In genomic region chr10:124014416-124015154, GRCh38 we compare ENCODE assay signal across 16 cellular contexts.
DNase-seq lines count a peak whose midpoint lies in the region; FAIRE-seq and TF ChIP-seq lines count a peak whose summit lies in the region.
"Had no signal": no experiment of that assay in that cellular context is flagged by ENCODE, and none has a peak within 500 bp of the region (broad histone marks: within the 10 kb centered on the region; RNA-seq: fewer than 3 reads in every experiment).

No MANE protein-coding gene starts in this region.

- H3K4me3 ChIP-seq in BLaER1 (no peak overlapping the region), kidney (ENCODE audit: low read length in 2 of 2) (no peak overlapping the region), spleen (no peak overlapping the region), stomach (no peak overlapping the region)
- H3K4me3 ChIP-seq: K562 had no signal

- FAIRE-seq in kidney (lab: Jason Lieb, UNC), result no peak
- no peak for FAIRE-seq in GM12892 (lab: Jason Lieb, UNC)
- FAIRE-seq: A204.1, D721Med, GM19239, K562 had no signal

- H3K9me3 ChIP-seq in BLaER1, result peaks cover 17% of the 10 kb centered on the region
- peaks cover 0 to 4% of the 10 kb centered on the region in 2 donors for H3K9me3 ChIP-seq in kidney (ENCODE audit: control insufficient read depth in 1 of 2, low read length in 2 of 2)
- peaks cover 0 to 12% (median 4%) of the 10 kb centered on the region in 8 donors for H3K9me3 ChIP-seq in spleen
- H3K9me3 ChIP-seq in stomach, result peaks cover 0 to 4% (median 0%) of the 10 kb centered on the region in 4 donors

- peaks cover 94% of the 10 kb centered on the region for H3K4me1 ChIP-seq in BLaER1
- H3K4me1 ChIP-seq in kidney (ENCODE audit: control insufficient read depth in 1 of 2, insufficient read depth in 1 of 2, low read depth in 1 of 2, low read length in 2 of 2), result no peaks in the 10 kb centered on the region
- H3K4me1 ChIP-seq in spleen, result peaks cover 0 to 58% (median 20%) of the 10 kb centered on the region in 6 donors
- H3K4me1 ChIP-seq in stomach, result peaks cover 0 to 36% (median 4%) of the 10 kb centered on the region in 4 donors

- no peaks in the 10 kb centered on the region for H3K27me3 ChIP-seq in BLaER1
- H3K27me3 ChIP-seq in spleen (replicated peaks in 1 of 7), result no peaks in the 10 kb centered on the region
- H3K27me3 ChIP-seq in stomach, result no peaks in the 10 kb centered on the region

- peaks cover 95% of the 10 kb centered on the region for H3K36me3 ChIP-seq in BLaER1
- H3K36me3 ChIP-seq in kidney (ENCODE audit: control insufficient read depth in 1 of 2, insufficient read depth in 2 of 2, low read length in 2 of 2), result no peaks in the 10 kb centered on the region
- H3K36me3 ChIP-seq in spleen, result peaks cover 0 to 100% (median 19%) of the 10 kb centered on the region in 6 donors
- peaks cover 0 to 65% (median 57%) of the 10 kb centered on the region in 4 donors for H3K36me3 ChIP-seq in stomach

- 65 to 77% (median 70%) methylated on average over 19 to 22 of the region's 22 CpGs for whole genome bisulfite sequencing in spleen, 5 donors
- WGBS in stomach, 5 donors, result 79 to 91% (median 86%) methylated on average over 14 to 22 of the region's 22 CpGs

- TF ChIP-seq POLR2A in spleen (IDR thresholded peaks at IDR 0.05), result no peak
- TF ChIP-seq POLR2A in stomach (IDR thresholded peaks at IDR 0.05), result no peak
- TF ChIP-seq POLR2A in GM12892 (IDR thresholded peaks at IDR 0.05; ENCODE audit: low read depth, low read length), result no peak

- DNase-seq in UCSD-AML1 (lab: John Stamatoyannopoulos, UW; ENCODE audit: unreplicated experiment), result peak; percentile 18
- peak; percentile 25 for DNase-seq in kidney
- peak; percentile 73 for DNase-seq in spleen
- no peak for DNase-seq in stomach
- no peak for DNase-seq in NCI-H748 treated with DMSO at 0.1 percent for 48 hours (lab: John Stamatoyannopoulos, UW)
- no peak for DNase-seq in GM12892 (ENCODE audit: insufficient read length)
- DNase-seq: CD8-positive, alpha-beta T cell; COR-L47; DMS153; DND-41; GDM1 had no signal

- TF ChIP-seq EP300 in stomach (IDR thresholded peaks at IDR 0.05), result no peak

- intact Hi-C loops in kidney (cut with DNase I) (no loop called here), spleen (cut with DNase I; ENCODE audit: low total_unique reads) (no loop called here), stomach (cut with DNase I; ENCODE audit: low total_unique reads) (no loop called here)

- TF ChIP-seq CTCF in kidney (IDR thresholded peaks at IDR 0.05; ENCODE audit: borderline replicate concordance, extremely low read depth, insufficient read depth), result no peak
- no peak for TF ChIP-seq CTCF in spleen (IDR thresholded peaks at IDR 0.05 in 8 of 11, conservative IDR thresholded peaks at IDR 0.05 in 3 of 11)
- no peak for TF ChIP-seq CTCF in stomach (IDR thresholded peaks at IDR 0.05)

- H3K4me2 ChIP-seq in BLaER1, result peak overlapping the region; percentile 69

- H4K20me1 ChIP-seq in BLaER1, result peaks cover 98% of the 10 kb centered on the region

- no peak overlapping the region for H3K9ac ChIP-seq in BLaER1
- H3K9ac ChIP-seq in kidney (ENCODE audit: low read length in 2 of 2), result no peak overlapping the region

- peak overlapping the region; percentile 21; the same call in 1 of the 2 replicates for H3K27ac ChIP-seq in BLaER1
- H3K27ac ChIP-seq in kidney (ENCODE audit: low read depth in 2 of 2, low read length in 2 of 2), result no peak overlapping the region
- H3K27ac ChIP-seq in spleen, result peak overlapping the region in 3 of 8 donors; percentile 14 to 33 (median 17)
- H3K27ac ChIP-seq in stomach, result no peak overlapping the region

Comparison
In these comparisons a context has a peak if more than half of its experiments do, and no peak if none do; other contexts are left out.
1. DNase-seq: peak in UCSD-AML1 (single experiment), kidney (single experiment) and spleen (single experiment); none in stomach (single experiment), NCI-H748 treated with DMSO at 0.1 percent for 48 hours (single experiment) and GM12892 (single experiment).